16 cellular contexts compared by ENCODE assay signal in genomic region chr17:17669851-17670232, GRCh38. TPM values are rescaled to one million over a fixed set of nuclear protein-coding genes. Genes with fewer than 3 reads are reported as not detected.
DNase-seq lines count a peak whose midpoint lies in the region; ATAC-seq and TF ChIP-seq lines count a peak whose summit lies in the region.
"Had no signal": no experiment of that assay in that cellular context is flagged by ENCODE, and none has a peak within 500 bp of the region (broad histone marks: within the 10 kb centered on the region; RNA-seq: fewer than 3 reads in every experiment).

No MANE protein-coding gene starts in this region.

- no peaks in the 10 kb centered on the region for H3K9me3 ChIP-seq in A673 (ENCODE audit: low read depth, low read length, poor library complexity, severe bottlenecking)
- H3K9me3 ChIP-seq: BLaER1 treated with 17β-estradiol and CSF1 and Interleukin-3, amounts not matched to agents 10 nM and 100 nM had no signal

- H3K4me3 ChIP-seq in A673 (ENCODE audit: low read depth, low read length, poor library complexity, severe bottlenecking): no peak overlapping the region
- H3K4me3 ChIP-seq: BLaER1 treated with 17β-estradiol and CSF1 and Interleukin-3, amounts not matched to agents 10 nM and 100 nM had no signal

- peak overlapping the region; percentile 95 for H3K27ac Mint-ChIP-seq in glutamatergic neuron (ENCODE audit: unreplicated experiment)
- H3K27ac Mint-ChIP-seq in stimulated activated memory B cell treated with anti-CD40 and anti-IgM and Interleukin-4, amounts not matched to agents 10 μg/mL and 1 μg/mL and 100 μg/mL, for 72 hours: peak overlapping the region; percentile 52

- H3K27me3 Mint-ChIP-seq in glutamatergic neuron (ENCODE audit: unreplicated experiment): peaks cover 14% of the 10 kb centered on the region
- no peaks in the 10 kb centered on the region for H3K27me3 Mint-ChIP-seq in stimulated activated memory B cell treated with anti-CD40 and anti-IgM and Interleukin-4, amounts not matched to agents 10 μg/mL and 1 μg/mL and 100 μg/mL, for 72 hours

- ATAC-seq in stimulated activated memory B cell treated with anti-CD40 and anti-IgM and Interleukin-4, amounts not matched to agents 10 μg/mL and 1 μg/mL and 100 μg/mL, for 72 hours: no peak
- ATAC-seq in HG02678 (IDR thresholded peaks at IDR 0.05; ENCODE audit: unreplicated experiment): no peak

- H3K36me3 ChIP-seq in A673 (ENCODE audit: insufficient read depth, low read length, poor library complexity, severe bottlenecking): no peaks in the 10 kb centered on the region
- H3K36me3 ChIP-seq: BLaER1 treated with 17β-estradiol and CSF1 and Interleukin-3, amounts not matched to agents 10 nM and 100 nM had no signal

- TF ChIP-seq CTCF in glutamatergic neuron (IDR thresholded peaks at IDR 0.05; ENCODE audit: partially characterized antibody, unreplicated experiment): no peak
- TF ChIP-seq CTCF in A673 (conservative IDR thresholded peaks at IDR 0.05; ENCODE audit: low read depth, low read length): no peak

- CTCF ChIA-PET in A673 (lab: Charles Lee): no interaction called here

- no peaks in the 10 kb centered on the region for H3K4me1 ChIP-seq in A673 (ENCODE audit: insufficient read depth, low read length, poor library complexity, severe bottlenecking)

- H3K36me3 Mint-ChIP-seq in glutamatergic neuron (ENCODE audit: unreplicated experiment): no peaks in the 10 kb centered on the region
- no peaks in the 10 kb centered on the region for H3K36me3 Mint-ChIP-seq in stimulated activated memory B cell treated with anti-CD40 and anti-IgM and Interleukin-4, amounts not matched to agents 10 μg/mL and 1 μg/mL and 100 μg/mL, for 72 hours

- DNase-seq in NCI-H1417 (lab: John Stamatoyannopoulos, UW): peak in 2 of 3 experiments; percentile 27 to 29
- DNase-seq in NCI-H1417 treated with DMSO at 0.1 percent for 48 hours (lab: John Stamatoyannopoulos, UW): no peak
- peak; percentile 13 for DNase-seq in NCI-H2227 treated with DMSO at 0.1 percent for 48 hours (lab: John Stamatoyannopoulos, UW)
- DNase-seq in glutamatergic neuron: no peak
- DNase-seq in SIG-M5 treated with dmso at 0.1 percent for 504 hours (lab: John Stamatoyannopoulos, UW; ENCODE audit: unreplicated experiment): no peak
- no peak for DNase-seq in A673 (ENCODE audit: low spot score)
- DNase-seq: 8988T, DMS153, EL, NCI-H187 treated with DMSO at 0.1 percent for 48 hours, NCI-H345, NCI-H774, SIG-M5 had no signal

- BruUV-seq in A673 (replicated peaks; lab: Mats Ljungman, UMichigan): no TSS peak

- H3K27ac ChIP-seq in A673 (ENCODE audit: low read depth, low read length, poor library complexity, severe bottlenecking): no peak overlapping the region
- H3K27ac ChIP-seq: BLaER1 treated with 17β-estradiol and CSF1 and Interleukin-3, amounts not matched to agents 10 nM and 100 nM had no signal

- peaks cover 37% of the 10 kb centered on the region for H3K4me1 Mint-ChIP-seq in glutamatergic neuron (ENCODE audit: low read depth, unreplicated experiment)
- H3K4me1 Mint-ChIP-seq in stimulated activated memory B cell treated with anti-CD40 and anti-IgM and Interleukin-4, amounts not matched to agents 10 μg/mL and 1 μg/mL and 100 μg/mL, for 72 hours: peaks cover 28% of the 10 kb centered on the region

- intact Hi-C loops in A673 (cut with micrococcal nuclease; ENCODE audit: unreplicated experiment): no loop called here

- peaks cover 15% of the 10 kb centered on the region for H3K9me3 Mint-ChIP-seq in glutamatergic neuron (ENCODE audit: unreplicated experiment)
- no peaks in the 10 kb centered on the region for H3K9me3 Mint-ChIP-seq in stimulated activated memory B cell treated with anti-CD40 and anti-IgM and Interleukin-4, amounts not matched to agents 10 μg/mL and 1 μg/mL and 100 μg/mL, for 72 hours

- peak overlapping the region; percentile 42 for H3K4me3 Mint-ChIP-seq in glutamatergic neuron (ENCODE audit: unreplicated experiment)
- no peak overlapping the region for H3K4me3 Mint-ChIP-seq in stimulated activated memory B cell treated with anti-CD40 and anti-IgM and Interleukin-4, amounts not matched to agents 10 μg/mL and 1 μg/mL and 100 μg/mL, for 72 hours

- H3K27me3 ChIP-seq in A673 (replicated peaks; ENCODE audit: insufficient read depth, low read depth, low read length, poor library complexity): no peaks in the 10 kb centered on the region
- H3K27me3 ChIP-seq: BLaER1 treated with 17β-estradiol and CSF1 and Interleukin-3, amounts not matched to agents 10 nM and 100 nM had no signal

- POLR2A ChIA-PET in A673 (lab: Charles Lee; ENCODE audit: low non-redundant PET): no interaction called here

RNA-seq across cellular contexts. Expression of gene RAI1, which starts 11.4 kb away (rescaled TPM):
- total RNA-seq in glutamatergic neuron (ENCODE audit: unreplicated experiment) (70.2 TPM), A673 (2021) (46.8 and 58.9 TPM in 2 replicates)

Comparison
In these comparisons a context has a peak if more than half of its experiments do, and no peak if none do; other contexts are left out.
1. DNase-seq: peak in NCI-H1417 (2 of 3) and NCI-H2227 treated with DMSO at 0.1 percent for 48 hours (single experiment); none in NCI-H1417 treated with DMSO at 0.1 percent for 48 hours (single experiment), glutamatergic neuron (single experiment), SIG-M5 treated with dmso at 0.1 percent for 504 hours (single experiment) and A673 (single experiment).